Comparison of ENCODE assay signal across 8 cellular contexts in genomic region chr2:231604685-231605606, GRCh38. TPM values are rescaled to one million over a fixed set of nuclear protein-coding genes. Genes with fewer than 3 reads are reported as not detected.
DNase-seq lines count a peak whose midpoint lies in the region; ATAC-seq and TF ChIP-seq lines count a peak whose summit lies in the region.

No MANE protein-coding gene starts in this region.

- intact Hi-C loops in adrenal gland (cut with DNase I) = loop anchor here (5.0 kb wide), 2 partner anchors 43 to 48 kb away; no protein-coding TSS in a partner anchor
- intact Hi-C loops in heart right ventricle (cut with DNase I) = loop anchor here in 9 of 10 donors (2.0 to 10.0 kb wide), 8 partner anchors 43 to 180 kb away; partner anchors contain the start of genes COPS7B (in 1 of the 9) and PDE6D (in 1 of the 9)
- intact Hi-C loops in posterior vena cava (cut with DNase I) = loop anchor here in 1 of 2 donors (5.0 kb wide), 1 partner anchor 38 kb away; no protein-coding TSS in a partner anchor

- TF ChIP-seq POLR2A in GM10847 (IDR thresholded peaks at IDR 0.05; ENCODE audit: extremely low read depth, insufficient read length) = peak; percentile 10
- peak; percentile 61 to 66 for TF ChIP-seq POLR2A in adrenal gland (IDR thresholded peaks at IDR 0.05)
- TF ChIP-seq POLR2A in upper lobe of left lung (IDR thresholded peaks at IDR 0.05) = peak in 3 of 4 donors; percentile 2 to 86 (median 37)

- TF ChIP-seq EP300 in upper lobe of left lung (IDR thresholded peaks at IDR 0.05) = peak in 2 of 4 donors; percentile 82 to 87

- no peaks in the 10 kb centered on the region for H3K9me3 ChIP-seq in adrenal gland (replicated peaks in 1 of 3)
- no peaks in the 10 kb centered on the region for H3K9me3 ChIP-seq in heart right ventricle
- H3K9me3 ChIP-seq in upper lobe of left lung = no peaks in the 10 kb centered on the region

- ATAC-seq in HG02642 (IDR thresholded peaks at IDR 0.05; ENCODE audit: poor library complexity, unreplicated experiment) = peak; percentile 90
- ATAC-seq in heart right ventricle = peak; percentile 93 to 95 (median 94)
- ATAC-seq in upper lobe of left lung (ENCODE audit: low FRiP score in 2 of 2) = peak; percentile 96 to 98

- peak in 1 of 6 experiments; percentile 3 for TF ChIP-seq CTCF in adrenal gland (IDR thresholded peaks at IDR 0.05)
- peak in 5 of 9 donors; percentile 6 to 43 (median 34) for TF ChIP-seq CTCF in heart right ventricle (IDR thresholded peaks at IDR 0.05)
- peak in 1 of 6 experiments; percentile 5 for TF ChIP-seq CTCF in upper lobe of left lung (IDR thresholded peaks at IDR 0.05)

- H3K4me1 ChIP-seq in adrenal gland (replicated peaks in 1 of 2) (peaks cover 13 to 23% of the 10 kb centered on the region in 2 donors), heart right ventricle (peaks cover 18 to 61% (median 34%) of the 10 kb centered on the region in 9 donors), upper lobe of left lung (peaks cover 15 to 35% (median 30%) of the 10 kb centered on the region in 4 donors)

- peak; percentile 91 to 98 (median 98) for DNase-seq in NCI-H1417 (lab: John Stamatoyannopoulos, UW)
- peak; percentile 96 for DNase-seq in T follicular helper cell (ENCODE audit: low read depth)
- DNase-seq in adrenal gland = peak; percentile 99 to 100 (median 100)
- DNase-seq in heart right ventricle = peak; percentile 99 to 100
- DNase-seq in posterior vena cava (ENCODE audit: low spot score) = peak; percentile 100
- DNase-seq in upper lobe of left lung = peak; percentile 99 to 100

- 16 to 53% (median 23%) methylated on average over 18 to 51 of the region's 54 CpGs for WGBS in adrenal gland, 4 donors
- 10 to 11% methylated on average over 49 of the region's 54 CpGs for whole genome bisulfite sequencing in heart right ventricle, 2 donors
- 23 to 50% methylated on average over 17 to 38 of the region's 54 CpGs for whole genome bisulfite sequencing in upper lobe of left lung, 2 donors

- H3K4me3 ChIP-seq in adrenal gland (peak overlapping the region in 1 of 4 donors; percentile 62), heart right ventricle (peak overlapping the region in 9 of 10 donors; percentile 40 to 69 (median 57)), upper lobe of left lung (peak overlapping the region in 3 of 4 donors; percentile 46 to 56 (median 51))

- H3K36me3 ChIP-seq in adrenal gland (replicated peaks in 1 of 2) (no peaks in the 10 kb centered on the region), heart right ventricle (no peaks in the 10 kb centered on the region), upper lobe of left lung (no peaks in the 10 kb centered on the region)

- peak overlapping the region; percentile 84 to 99 (median 96) for H3K27ac ChIP-seq in adrenal gland
- peak overlapping the region; percentile 95 to 100 (median 98) for H3K27ac ChIP-seq in heart right ventricle
- peak overlapping the region; percentile 97 to 100 (median 98) for H3K27ac ChIP-seq in upper lobe of left lung

- H3K27me3 ChIP-seq in adrenal gland (no peaks in the 10 kb centered on the region), heart right ventricle (no peaks in the 10 kb centered on the region), upper lobe of left lung (no peaks in the 10 kb centered on the region)

RNA-seq across cellular contexts. Expression of gene TEX44, which starts 12.3 kb away (rescaled TPM):
- total RNA-seq in adrenal gland (not detected), heart right ventricle (not detected), posterior vena cava (not detected), upper lobe of left lung (not detected)
- polyA plus RNA-seq in adrenal gland (not detected), heart right ventricle (not detected)

Comparison
In these comparisons a context has a peak if more than half of its experiments do, and no peak if none do; other contexts are left out.
1. POLR2A ChIP-seq: peak in every context shown above with its lines; median percentile 64 in adrenal gland; 37 in upper lobe of left lung; 10 in GM10847.